In the genomic region with DNA sequence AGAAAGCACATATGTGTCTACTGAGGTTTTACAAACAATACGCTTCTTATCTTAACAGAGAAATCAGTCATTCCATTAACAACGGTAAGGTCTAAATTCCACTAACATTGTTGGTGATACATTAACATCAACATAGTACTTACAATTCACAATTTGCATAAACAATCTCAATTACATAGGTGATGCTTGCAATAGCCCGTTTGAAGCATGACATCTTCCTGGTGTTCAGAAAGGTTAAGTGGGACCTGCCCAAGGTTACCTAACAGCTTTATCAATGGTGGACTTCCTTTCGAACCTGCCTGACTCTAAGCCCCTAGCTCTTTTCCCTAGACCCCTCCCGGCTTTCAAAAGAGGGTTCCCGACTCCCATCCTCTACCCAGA, we compare ENCODE assay signal across 8 cellular contexts. TPM values are rescaled to one million over a fixed set of nuclear protein-coding genes. Genes with fewer than 3 reads are reported as not detected.
DNase-seq lines count a peak whose midpoint lies in the region; TF ChIP-seq lines count a peak whose summit lies in the region.

No MANE protein-coding gene starts in this region.

- H3K9me3 ChIP-seq in Peyer's patch (no peaks in the 10 kb centered on the region), esophagus (ENCODE audit: control insufficient read depth in 2 of 2, insufficient read depth in 1 of 2, low read depth in 1 of 2, low read length in 1 of 2) (no peaks in the 10 kb centered on the region)

- peaks cover 10% of the 10 kb centered on the region for H3K4me1 Mint-ChIP-seq in progenitor cell of endocrine pancreas (ENCODE audit: low read depth)

- no peak for TF ChIP-seq CTCF in Peyer's patch (IDR thresholded peaks at IDR 0.05)
- no peak for TF ChIP-seq CTCF in progenitor cell of endocrine pancreas (IDR thresholded peaks at IDR 0.05; ENCODE audit: unreplicated experiment)

- WGBS in esophagus, 2 donors = 2 to 3% methylated on average over 6 of the region's 6 CpGs

- H3K36me3 ChIP-seq in Peyer's patch = no peaks in the 10 kb centered on the region
- H3K36me3 ChIP-seq in esophagus (ENCODE audit: control insufficient read depth in 2 of 2, insufficient read depth in 2 of 2, low read length in 1 of 2) = no peaks in the 10 kb centered on the region

- peak overlapping the region; percentile 98 for H3K27ac Mint-ChIP-seq in progenitor cell of endocrine pancreas

- H3K4me3 ChIP-seq in Peyer's patch (peak overlapping the region; percentile 70 to 76 (median 72)), esophagus (ENCODE audit: low read depth in 1 of 2, low read length in 2 of 2) (peak overlapping the region; percentile 84 to 85)

- H3K27me3 Mint-ChIP-seq in progenitor cell of endocrine pancreas = no peaks in the 10 kb centered on the region

- H3K27me3 ChIP-seq in Peyer's patch = no peaks in the 10 kb centered on the region
- no peaks in the 10 kb centered on the region for H3K27me3 ChIP-seq in esophagus (ENCODE audit: control insufficient read depth in 1 of 2, insufficient read depth in 2 of 2, low read length in 2 of 2)

- peak overlapping the region; percentile 91 for H3K4me3 Mint-ChIP-seq in progenitor cell of endocrine pancreas (ENCODE audit: low read depth)

- H3K36me3 Mint-ChIP-seq in progenitor cell of endocrine pancreas (ENCODE audit: insufficient read depth) = no peaks in the 10 kb centered on the region

- H3K27ac ChIP-seq in Peyer's patch (peak overlapping the region; percentile 83 to 96 (median 84)), esophagus (ENCODE audit: low read depth in 2 of 2, low read length in 1 of 2) (peak overlapping the region; percentile 75 to 83)

- DNase-seq in DMS153 treated with DMSO at 0.1 percent for 48 hours (lab: John Stamatoyannopoulos, UW; ENCODE audit: unreplicated experiment) = peak; percentile 10
- DNase-seq in DMS153 (lab: John Stamatoyannopoulos, UW) = no peak
- no peak for DNase-seq in Peyer's patch
- DNase-seq in progenitor cell of endocrine pancreas (ENCODE audit: low spot score, unreplicated experiment) = no peak
- DNase-seq in Kasumi-1 (lab: John Stamatoyannopoulos, UW) = no peak
- DNase-seq in SKM-1 (lab: John Stamatoyannopoulos, UW; ENCODE audit: unreplicated experiment) = no peak
- DNase-seq in NCI-H187 (lab: John Stamatoyannopoulos, UW) = no peak

- H3K4me1 ChIP-seq in Peyer's patch (peaks cover 0 to 21% (median 4%) of the 10 kb centered on the region in 4 donors), esophagus (ENCODE audit: control insufficient read depth in 2 of 2, insufficient read depth in 2 of 2, low read length in 1 of 2) (no peaks in the 10 kb centered on the region)

- no peaks in the 10 kb centered on the region for H3K9me3 Mint-ChIP-seq in progenitor cell of endocrine pancreas (ENCODE audit: low read depth)

- peak in 1 of 2 donors; percentile 47 for TF ChIP-seq POLR2A in Peyer's patch (IDR thresholded peaks at IDR 0.05)

RNA-seq across cellular contexts. Expression of a gene that starts 0.7 kb away (rescaled TPM):
- total RNA-seq in Peyer's patch (10 to 100 TPM; 28.1 to 55.8 (median 44.6) TPM), progenitor cell of endocrine pancreas (48.9 and 58.7 TPM in 2 replicates)
- 1 to 10 TPM; 5.6 to 7.3 TPM for polyA plus RNA-seq in esophagus

RNA-seq across cellular contexts. Expression of a gene that starts 12.9 kb away (rescaled TPM):
- total RNA-seq in Peyer's patch (100 to 1,000 TPM in 1 of 4 donors, 10 to 100 TPM in 3; 43.8 to 118 (median 51.0) TPM), progenitor cell of endocrine pancreas (49.2 and 49.7 TPM in 2 replicates)
- polyA plus RNA-seq in esophagus = 10 to 100 TPM; 24.0 to 32.4 TPM

RNA-seq across cellular contexts. Expression of a gene that starts 55.6 kb away (rescaled TPM):
- total RNA-seq in Peyer's patch = 10 to 100 TPM; 21.7 to 53.6 (median 41.9) TPM
- polyA plus RNA-seq in esophagus = 10 to 100 TPM; 33.0 to 52.3 TPM
- 125 and 131 TPM in 2 replicates for total RNA-seq in progenitor cell of endocrine pancreas
